8 cellular contexts compared by ENCODE assay signal in genomic region chr1:88302843-88303486, GRCh38.
DNase-seq lines count a peak whose midpoint lies in the region; ATAC-seq and TF ChIP-seq lines count a peak whose summit lies in the region.

No MANE protein-coding gene starts in this region.

- H3K27me3 ChIP-seq in mammary epithelial cell (ENCODE audit: insufficient read depth, low read length) (no peaks in the 10 kb centered on the region), hepatocyte (no peaks in the 10 kb centered on the region), tibial artery (no peaks in the 10 kb centered on the region)

- H3K36me3 ChIP-seq in mammary epithelial cell (ENCODE audit: insufficient read depth, low read length) (no peaks in the 10 kb centered on the region), SK-N-MC (ENCODE audit: insufficient read depth, low read length) (no peaks in the 10 kb centered on the region), hepatocyte (replicated peaks; ENCODE audit: insufficient read depth, low read depth) (no peaks in the 10 kb centered on the region), tibial artery (no peaks in the 10 kb centered on the region)

- intact Hi-C loops in mammary epithelial cell (cut with micrococcal nuclease): loop anchor here (1.0 to 2.0 kb wide), 2 partner anchors 123 to 1010 kb away; no protein-coding TSS in a partner anchor
- intact Hi-C loops in tibial artery (cut with DNase I; ENCODE audit: low total_unique reads): loop anchor here (5.0 kb wide), 1 partner anchor 1006 kb away; no protein-coding TSS in a partner anchor

- H3K9me3 ChIP-seq in mammary epithelial cell (replicated peaks; ENCODE audit: insufficient read depth, low read length): no peaks in the 10 kb centered on the region
- H3K9me3 ChIP-seq in SK-N-MC (ENCODE audit: low read depth, low read length): no peaks in the 10 kb centered on the region
- no peaks in the 10 kb centered on the region for H3K9me3 ChIP-seq in hepatocyte (ENCODE audit: low read depth)
- H3K9me3 ChIP-seq in tibial artery: no peaks in the 10 kb centered on the region

- no peak overlapping the region for H3K4me3 ChIP-seq in mammary epithelial cell (replicated peaks in 1 of 3; ENCODE audit: insufficient read depth in 1 of 3, low read depth in 2 of 3, low read length in 3 of 3)
- H3K4me3 ChIP-seq in SK-N-MC: no peak overlapping the region
- H3K4me3 ChIP-seq in hepatocyte: no peak overlapping the region
- H3K4me3 ChIP-seq in tibial artery: no peak overlapping the region

- no peak overlapping the region for H2AFZ ChIP-seq in mammary epithelial cell (ENCODE audit: low read depth, low read length)
- peak overlapping the region; percentile 5 for H2AFZ ChIP-seq in hepatocyte

- WGBS in mammary epithelial cell (ENCODE audit: low coverage, missing lambda C conversion rate): 2% methylated on average over 4 of the region's 4 CpGs
- WGBS in hepatocyte (ENCODE audit: low lambda C conversion rate, missing lambda C conversion rate): 29% methylated on average over 4 of the region's 4 CpGs

- H3K27ac ChIP-seq in mammary epithelial cell (ENCODE audit: insufficient read depth, low read depth, low read length) (no peak overlapping the region), SK-N-MC (no peak overlapping the region), hepatocyte (no peak overlapping the region), tibial artery (no peak overlapping the region)

- H3K9me2 ChIP-seq in hepatocyte (replicated peaks; ENCODE audit: insufficient read depth): no peaks in the 10 kb centered on the region

- DNase-seq in T47D (ENCODE audit: low read depth in 1 of 2, low spot score in 1 of 2) (peak; percentile 1 to 46), mammary epithelial cell (no peak), SK-N-MC (ENCODE audit: low read depth, low spot score) (peak; percentile 35), hepatocyte (ENCODE audit: low spot score) (peak; percentile 75), tibial artery (no peak), T-helper 9 cell (no peak)

- peak in 1 of 2 donors; percentile 54 for TF ChIP-seq CTCF in mammary epithelial cell (conservative IDR thresholded peaks at IDR 0.05 in 1 of 2, IDR thresholded peaks at IDR 0.05 in 1 of 2; ENCODE audit: extremely low read depth in 1 of 2, insufficient read depth in 1 of 2, low read depth in 1 of 2, low read length in 2 of 2)
- peak; percentile 79 for TF ChIP-seq CTCF in hepatocyte (IDR thresholded peaks at IDR 0.05; ENCODE audit: poor library complexity)
- TF ChIP-seq CTCF in tibial artery (IDR thresholded peaks at IDR 0.05): peak; percentile 44 to 52

- CTCF ChIA-PET in mammary epithelial cell (lab: Charles Lee; ENCODE audit: low non-redundant PET): interaction anchor here (0.6 kb wide), 1 partner anchor 122 kb away, joined by 3 read pairs; no protein-coding TSS in a partner anchor

- H3K9ac ChIP-seq in mammary epithelial cell (ENCODE audit: insufficient read depth, low read length) (no peak overlapping the region), SK-N-MC (ENCODE audit: insufficient read length) (no peak overlapping the region)

- H3K79me2 ChIP-seq in mammary epithelial cell (ENCODE audit: insufficient read depth, low read length) (no peaks in the 10 kb centered on the region), hepatocyte (no peaks in the 10 kb centered on the region)

- in situ Hi-C loops in T47D (cut with HindIII; ENCODE audit: low pct_unique_long_range_greater_than_20kb, low sequenced_read_pairs): no loop called here
- in situ Hi-C loops in mammary epithelial cell (cut with MboI; ENCODE audit: low sequenced_read_pairs in 2 of 2): loop anchor here in 1 of 2 donors (25.0 kb wide), 1 partner anchor 1016 kb away; no protein-coding TSS in a partner anchor

- H4K20me1 ChIP-seq in mammary epithelial cell (ENCODE audit: insufficient read depth, low read length): no peaks in the 10 kb centered on the region
- no peaks in the 10 kb centered on the region for H4K20me1 ChIP-seq in hepatocyte (ENCODE audit: insufficient read depth, poor library complexity, severe bottlenecking)

- BruUV-seq in mammary epithelial cell (replicated peaks; lab: Mats Ljungman, UMichigan): no TSS peak

- dilution Hi-C loops in mammary epithelial cell (cut with HindIII; ENCODE audit: low sequenced_read_pairs): no loop called here

- no peaks in the 10 kb centered on the region for H3K4me1 ChIP-seq in mammary epithelial cell (ENCODE audit: insufficient read depth, low read length)
- H3K4me1 ChIP-seq in hepatocyte (ENCODE audit: insufficient read depth): no peaks in the 10 kb centered on the region
- H3K4me1 ChIP-seq in tibial artery: no peaks in the 10 kb centered on the region

- ATAC-seq in GM21723 (IDR thresholded peaks at IDR 0.05; ENCODE audit: unreplicated experiment) (no peak), HG02571 (IDR thresholded peaks at IDR 0.05; ENCODE audit: unreplicated experiment) (no peak)

- H3K4me2 ChIP-seq in mammary epithelial cell (ENCODE audit: insufficient read depth, low read depth, low read length) (no peak overlapping the region), hepatocyte (no peak overlapping the region)

Comparison
In these comparisons a context has a peak if more than half of its experiments do, and no peak if none do; other contexts are left out.
1. DNase-seq: peak in T47D (2 of 2), SK-N-MC (single experiment) and hepatocyte (single experiment); none in mammary epithelial cell (single experiment), tibial artery (0 of 2) and T-helper 9 cell (single experiment).